Comparison of ENCODE assay signal across 2 cellular contexts in the genomic region with DNA sequence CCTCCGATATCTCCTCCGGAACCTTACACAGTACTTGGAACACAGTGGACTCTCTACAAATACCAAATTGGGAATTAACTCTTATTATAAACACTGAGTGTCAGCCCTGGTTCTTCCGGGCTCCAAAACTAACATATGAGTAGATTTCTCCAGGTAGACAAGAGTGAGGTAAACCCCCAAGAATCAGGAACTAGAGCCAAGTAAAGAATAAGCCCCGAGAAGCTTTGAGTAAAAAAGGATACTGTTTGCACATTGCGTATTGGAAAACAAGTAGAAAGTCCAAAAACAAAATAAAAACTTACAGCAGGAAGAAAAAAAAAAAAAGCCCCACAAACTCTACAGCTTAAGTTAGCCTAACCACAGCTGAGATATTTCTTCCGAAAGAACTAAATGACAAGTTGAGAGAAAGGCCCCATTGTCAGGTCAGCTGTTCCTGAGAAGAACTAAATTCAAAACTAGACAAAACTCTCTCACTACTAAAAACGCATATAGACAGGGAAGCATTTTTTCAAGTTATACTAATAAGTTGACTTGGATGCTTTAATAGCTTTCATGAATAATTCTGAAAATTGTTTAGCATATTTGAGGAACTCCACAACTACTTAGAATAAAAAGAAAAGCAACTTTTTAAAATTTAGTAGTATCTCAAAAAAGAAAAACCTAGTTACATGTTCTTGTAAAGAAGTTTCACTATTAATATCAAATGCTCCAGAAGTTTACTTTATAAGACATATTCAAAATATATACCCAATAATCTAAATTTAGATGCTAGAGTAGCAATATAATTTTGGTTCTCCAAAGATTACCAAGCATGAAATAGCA.
TF ChIP-seq lines count a peak whose summit lies in the region.

No MANE protein-coding gene starts in this region.

TF ChIP-seq in HepG2, 621 proteins besides CTCF, POLR2A, EP300 and RAD21 (continued from another document):
- TF ChIP-seq ZNF713 (CRISPR knock-in tag; IDR thresholded peaks at IDR 0.05), result no peak
- no peak for TF ChIP-seq SOX5 (CRISPR knock-in tag; IDR thresholded peaks at IDR 0.05; ENCODE audit: borderline replicate concordance)
- TF ChIP-seq, protein P1, sequence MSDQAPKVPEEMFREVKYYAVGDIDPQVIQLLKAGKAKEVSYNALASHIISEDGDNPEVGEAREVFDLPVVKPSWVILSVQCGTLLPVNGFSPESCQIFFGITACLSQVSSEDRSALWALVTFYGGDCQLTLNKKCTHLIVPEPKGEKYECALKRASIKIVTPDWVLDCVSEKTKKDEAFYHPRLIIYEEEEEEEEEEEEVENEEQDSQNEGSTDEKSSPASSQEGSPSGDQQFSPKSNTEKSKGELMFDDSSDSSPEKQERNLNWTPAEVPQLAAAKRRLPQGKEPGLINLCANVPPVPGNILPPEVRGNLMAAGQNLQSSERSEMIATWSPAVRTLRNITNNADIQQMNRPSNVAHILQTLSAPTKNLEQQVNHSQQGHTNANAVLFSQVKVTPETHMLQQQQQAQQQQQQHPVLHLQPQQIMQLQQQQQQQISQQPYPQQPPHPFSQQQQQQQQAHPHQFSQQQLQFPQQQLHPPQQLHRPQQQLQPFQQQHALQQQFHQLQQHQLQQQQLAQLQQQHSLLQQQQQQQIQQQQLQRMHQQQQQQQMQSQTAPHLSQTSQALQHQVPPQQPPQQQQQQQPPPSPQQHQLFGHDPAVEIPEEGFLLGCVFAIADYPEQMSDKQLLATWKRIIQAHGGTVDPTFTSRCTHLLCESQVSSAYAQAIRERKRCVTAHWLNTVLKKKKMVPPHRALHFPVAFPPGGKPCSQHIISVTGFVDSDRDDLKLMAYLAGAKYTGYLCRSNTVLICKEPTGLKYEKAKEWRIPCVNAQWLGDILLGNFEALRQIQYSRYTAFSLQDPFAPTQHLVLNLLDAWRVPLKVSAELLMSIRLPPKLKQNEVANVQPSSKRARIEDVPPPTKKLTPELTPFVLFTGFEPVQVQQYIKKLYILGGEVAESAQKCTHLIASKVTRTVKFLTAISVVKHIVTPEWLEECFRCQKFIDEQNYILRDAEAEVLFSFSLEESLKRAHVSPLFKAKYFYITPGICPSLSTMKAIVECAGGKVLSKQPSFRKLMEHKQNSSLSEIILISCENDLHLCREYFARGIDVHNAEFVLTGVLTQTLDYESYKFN (CRISPR knock-in tag; conservative IDR thresholded peaks at IDR 0.05), result no peak
- no peak for TF ChIP-seq SMARCE1 (IDR thresholded peaks at IDR 0.05; ENCODE audit: borderline replicate concordance)
- TF ChIP-seq CBFB (CRISPR knock-in tag; IDR thresholded peaks at IDR 0.05), result no peak
- TF ChIP-seq PHB2 (IDR thresholded peaks at IDR 0.05; ENCODE audit: partially characterized antibody), result no peak
- peak; percentile 62 for TF ChIP-seq RBFOX2 (IDR thresholded peaks at IDR 0.05; ENCODE audit: low read depth, low read length)

TF ChIP-seq in GM12878, 131 proteins besides CTCF, POLR2A, EP300 and RAD21 (continued from another document and continues in another):
- TF ChIP-seq, protein P2, sequence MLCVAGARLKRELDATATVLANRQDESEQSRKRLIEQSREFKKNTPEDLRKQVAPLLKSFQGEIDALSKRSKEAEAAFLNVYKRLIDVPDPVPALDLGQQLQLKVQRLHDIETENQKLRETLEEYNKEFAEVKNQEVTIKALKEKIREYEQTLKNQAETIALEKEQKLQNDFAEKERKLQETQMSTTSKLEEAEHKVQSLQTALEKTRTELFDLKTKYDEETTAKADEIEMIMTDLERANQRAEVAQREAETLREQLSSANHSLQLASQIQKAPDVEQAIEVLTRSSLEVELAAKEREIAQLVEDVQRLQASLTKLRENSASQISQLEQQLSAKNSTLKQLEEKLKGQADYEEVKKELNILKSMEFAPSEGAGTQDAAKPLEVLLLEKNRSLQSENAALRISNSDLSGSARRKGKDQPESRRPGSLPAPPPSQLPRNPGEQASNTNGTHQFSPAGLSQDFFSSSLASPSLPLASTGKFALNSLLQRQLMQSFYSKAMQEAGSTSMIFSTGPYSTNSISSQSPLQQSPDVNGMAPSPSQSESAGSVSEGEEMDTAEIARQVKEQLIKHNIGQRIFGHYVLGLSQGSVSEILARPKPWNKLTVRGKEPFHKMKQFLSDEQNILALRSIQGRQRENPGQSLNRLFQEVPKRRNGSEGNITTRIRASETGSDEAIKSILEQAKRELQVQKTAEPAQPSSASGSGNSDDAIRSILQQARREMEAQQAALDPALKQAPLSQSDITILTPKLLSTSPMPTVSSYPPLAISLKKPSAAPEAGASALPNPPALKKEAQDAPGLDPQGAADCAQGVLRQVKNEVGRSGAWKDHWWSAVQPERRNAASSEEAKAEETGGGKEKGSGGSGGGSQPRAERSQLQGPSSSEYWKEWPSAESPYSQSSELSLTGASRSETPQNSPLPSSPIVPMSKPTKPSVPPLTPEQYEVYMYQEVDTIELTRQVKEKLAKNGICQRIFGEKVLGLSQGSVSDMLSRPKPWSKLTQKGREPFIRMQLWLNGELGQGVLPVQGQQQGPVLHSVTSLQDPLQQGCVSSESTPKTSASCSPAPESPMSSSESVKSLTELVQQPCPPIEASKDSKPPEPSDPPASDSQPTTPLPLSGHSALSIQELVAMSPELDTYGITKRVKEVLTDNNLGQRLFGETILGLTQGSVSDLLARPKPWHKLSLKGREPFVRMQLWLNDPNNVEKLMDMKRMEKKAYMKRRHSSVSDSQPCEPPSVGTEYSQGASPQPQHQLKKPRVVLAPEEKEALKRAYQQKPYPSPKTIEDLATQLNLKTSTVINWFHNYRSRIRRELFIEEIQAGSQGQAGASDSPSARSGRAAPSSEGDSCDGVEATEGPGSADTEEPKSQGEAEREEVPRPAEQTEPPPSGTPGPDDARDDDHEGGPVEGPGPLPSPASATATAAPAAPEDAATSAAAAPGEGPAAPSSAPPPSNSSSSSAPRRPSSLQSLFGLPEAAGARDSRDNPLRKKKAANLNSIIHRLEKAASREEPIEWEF (IDR thresholded peaks at IDR 0.05; ENCODE audit: insufficient replicate concordance, low read depth, low read length), result no peak
- no peak for TF ChIP-seq MYC (IDR thresholded peaks at IDR 0.05; ENCODE audit: insufficient read depth, insufficient read length, insufficient replicate concordance, low read length, severe bottlenecking)
- TF ChIP-seq ZBED1 (IDR thresholded peaks at IDR 0.05; ENCODE audit: borderline replicate concordance), result peak; percentile 69; the same call in 1 of the 2 replicates
- no peak for TF ChIP-seq CHD4 (IDR thresholded peaks at IDR 0.05)
- TF ChIP-seq, protein P3, sequence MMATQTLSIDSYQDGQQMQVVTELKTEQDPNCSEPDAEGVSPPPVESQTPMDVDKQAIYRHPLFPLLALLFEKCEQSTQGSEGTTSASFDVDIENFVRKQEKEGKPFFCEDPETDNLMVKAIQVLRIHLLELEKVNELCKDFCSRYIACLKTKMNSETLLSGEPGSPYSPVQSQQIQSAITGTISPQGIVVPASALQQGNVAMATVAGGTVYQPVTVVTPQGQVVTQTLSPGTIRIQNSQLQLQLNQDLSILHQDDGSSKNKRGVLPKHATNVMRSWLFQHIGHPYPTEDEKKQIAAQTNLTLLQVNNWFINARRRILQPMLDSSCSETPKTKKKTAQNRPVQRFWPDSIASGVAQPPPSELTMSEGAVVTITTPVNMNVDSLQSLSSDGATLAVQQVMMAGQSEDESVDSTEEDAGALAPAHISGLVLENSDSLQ (IDR thresholded peaks at IDR 0.05), result no peak
- peak; percentile 35; the same call in 1 of the 2 replicates for TF ChIP-seq GABPA (IDR thresholded peaks at IDR 0.05; ENCODE audit: low read depth)
- TF ChIP-seq CREM (IDR thresholded peaks at IDR 0.05; ENCODE audit: low read depth), result peak; percentile 69
- TF ChIP-seq MTA3 (IDR thresholded peaks at IDR 0.05; ENCODE audit: borderline replicate concordance, low read length), result peak; percentile 23; the same call in 1 of the 2 replicates
- no peak for TF ChIP-seq ZSCAN29 (IDR thresholded peaks at IDR 0.05)
- TF ChIP-seq EED (IDR thresholded peaks at IDR 0.05; ENCODE audit: low read depth), result no peak
- no peak for TF ChIP-seq MXI1 (IDR thresholded peaks at IDR 0.05; ENCODE audit: low read depth, low read length)
- TF ChIP-seq NR2C2 (IDR thresholded peaks at IDR 0.05; ENCODE audit: borderline replicate concordance, control insufficient read depth, insufficient read length, low read depth), result no peak
- no peak for TF ChIP-seq HDAC2 (IDR thresholded peaks at IDR 0.05)
- no peak; the same call in 1 of the 2 replicates for TF ChIP-seq BMI1 (IDR thresholded peaks at IDR 0.05; ENCODE audit: borderline replicate concordance)
- peak; percentile 41; the same call in 1 of the 2 replicates for TF ChIP-seq CBFB (IDR thresholded peaks at IDR 0.05; ENCODE audit: low read depth)
- 0 out of 2 replicates have a peak, but pooled peaks have one; percentile 40 for TF ChIP-seq GATAD2B (conservative IDR thresholded peaks at IDR 0.05; ENCODE audit: low read depth)
- TF ChIP-seq, protein P4, sequence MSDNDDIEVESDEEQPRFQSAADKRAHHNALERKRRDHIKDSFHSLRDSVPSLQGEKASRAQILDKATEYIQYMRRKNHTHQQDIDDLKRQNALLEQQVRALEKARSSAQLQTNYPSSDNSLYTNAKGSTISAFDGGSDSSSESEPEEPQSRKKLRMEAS (IDR thresholded peaks at IDR 0.05; ENCODE audit: low read depth, low read length), result no peak
- no peak for TF ChIP-seq SMC3 (IDR thresholded peaks at IDR 0.05; ENCODE audit: borderline replicate concordance, low read length)
- no peak for TF ChIP-seq RB1 (IDR thresholded peaks at IDR 0.05; ENCODE audit: borderline replicate concordance)
- TF ChIP-seq SMAD5 (IDR thresholded peaks at IDR 0.05; ENCODE audit: low read depth), result no peak
- no peak for TF ChIP-seq YBX1 (IDR thresholded peaks at IDR 0.05)
- TF ChIP-seq HDGF (IDR thresholded peaks at IDR 0.05), result no peak
- TF ChIP-seq ZNF384 (IDR thresholded peaks at IDR 0.05; ENCODE audit: borderline replicate concordance, low read depth, low read length), result peak; percentile 90
- TF ChIP-seq, protein P5, sequence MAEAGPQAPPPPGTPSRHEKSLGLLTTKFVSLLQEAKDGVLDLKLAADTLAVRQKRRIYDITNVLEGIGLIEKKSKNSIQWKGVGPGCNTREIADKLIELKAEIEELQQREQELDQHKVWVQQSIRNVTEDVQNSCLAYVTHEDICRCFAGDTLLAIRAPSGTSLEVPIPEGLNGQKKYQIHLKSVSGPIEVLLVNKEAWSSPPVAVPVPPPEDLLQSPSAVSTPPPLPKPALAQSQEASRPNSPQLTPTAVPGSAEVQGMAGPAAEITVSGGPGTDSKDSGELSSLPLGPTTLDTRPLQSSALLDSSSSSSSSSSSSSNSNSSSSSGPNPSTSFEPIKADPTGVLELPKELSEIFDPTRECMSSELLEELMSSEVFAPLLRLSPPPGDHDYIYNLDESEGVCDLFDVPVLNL (IDR thresholded peaks at IDR 0.05; ENCODE audit: low read depth, low read length), result no peak
- TF ChIP-seq HCFC1 (IDR thresholded peaks at IDR 0.05; ENCODE audit: low read length), result no peak
- TF ChIP-seq SPI1 (IDR thresholded peaks at IDR 0.05; ENCODE audit: borderline replicate concordance, insufficient read depth, low read depth, low read length), result no peak
- TF ChIP-seq SREBF2 (IDR thresholded peaks at IDR 0.05; ENCODE audit: low read length), result no peak
- TF ChIP-seq BHLHE40 (IDR thresholded peaks at IDR 0.05; ENCODE audit: borderline replicate concordance in 1 of 2, low read depth in 2 of 2, low read length in 1 of 2), result no peak
- TF ChIP-seq, protein P6, sequence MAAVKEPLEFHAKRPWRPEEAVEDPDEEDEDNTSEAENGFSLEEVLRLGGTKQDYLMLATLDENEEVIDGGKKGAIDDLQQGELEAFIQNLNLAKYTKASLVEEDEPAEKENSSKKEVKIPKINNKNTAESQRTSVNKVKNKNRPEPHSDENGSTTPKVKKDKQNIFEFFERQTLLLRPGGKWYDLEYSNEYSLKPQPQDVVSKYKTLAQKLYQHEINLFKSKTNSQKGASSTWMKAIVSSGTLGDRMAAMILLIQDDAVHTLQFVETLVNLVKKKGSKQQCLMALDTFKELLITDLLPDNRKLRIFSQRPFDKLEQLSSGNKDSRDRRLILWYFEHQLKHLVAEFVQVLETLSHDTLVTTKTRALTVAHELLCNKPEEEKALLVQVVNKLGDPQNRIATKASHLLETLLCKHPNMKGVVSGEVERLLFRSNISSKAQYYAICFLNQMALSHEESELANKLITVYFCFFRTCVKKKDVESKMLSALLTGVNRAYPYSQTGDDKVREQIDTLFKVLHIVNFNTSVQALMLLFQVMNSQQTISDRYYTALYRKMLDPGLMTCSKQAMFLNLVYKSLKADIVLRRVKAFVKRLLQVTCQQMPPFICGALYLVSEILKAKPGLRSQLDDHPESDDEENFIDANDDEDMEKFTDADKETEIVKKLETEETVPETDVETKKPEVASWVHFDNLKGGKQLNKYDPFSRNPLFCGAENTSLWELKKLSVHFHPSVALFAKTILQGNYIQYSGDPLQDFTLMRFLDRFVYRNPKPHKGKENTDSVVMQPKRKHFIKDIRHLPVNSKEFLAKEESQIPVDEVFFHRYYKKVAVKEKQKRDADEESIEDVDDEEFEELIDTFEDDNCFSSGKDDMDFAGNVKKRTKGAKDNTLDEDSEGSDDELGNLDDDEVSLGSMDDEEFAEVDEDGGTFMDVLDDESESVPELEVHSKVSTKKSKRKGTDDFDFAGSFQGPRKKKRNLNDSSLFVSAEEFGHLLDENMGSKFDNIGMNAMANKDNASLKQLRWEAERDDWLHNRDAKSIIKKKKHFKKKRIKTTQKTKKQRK (IDR thresholded peaks at IDR 0.05; ENCODE audit: low read depth, low read length), result no peak
- no peak for TF ChIP-seq SREBF1 (IDR thresholded peaks at IDR 0.05; ENCODE audit: low read length)
- TF ChIP-seq TARDBP (IDR thresholded peaks at IDR 0.05; ENCODE audit: borderline replicate concordance), result no peak
- TF ChIP-seq, protein P7, sequence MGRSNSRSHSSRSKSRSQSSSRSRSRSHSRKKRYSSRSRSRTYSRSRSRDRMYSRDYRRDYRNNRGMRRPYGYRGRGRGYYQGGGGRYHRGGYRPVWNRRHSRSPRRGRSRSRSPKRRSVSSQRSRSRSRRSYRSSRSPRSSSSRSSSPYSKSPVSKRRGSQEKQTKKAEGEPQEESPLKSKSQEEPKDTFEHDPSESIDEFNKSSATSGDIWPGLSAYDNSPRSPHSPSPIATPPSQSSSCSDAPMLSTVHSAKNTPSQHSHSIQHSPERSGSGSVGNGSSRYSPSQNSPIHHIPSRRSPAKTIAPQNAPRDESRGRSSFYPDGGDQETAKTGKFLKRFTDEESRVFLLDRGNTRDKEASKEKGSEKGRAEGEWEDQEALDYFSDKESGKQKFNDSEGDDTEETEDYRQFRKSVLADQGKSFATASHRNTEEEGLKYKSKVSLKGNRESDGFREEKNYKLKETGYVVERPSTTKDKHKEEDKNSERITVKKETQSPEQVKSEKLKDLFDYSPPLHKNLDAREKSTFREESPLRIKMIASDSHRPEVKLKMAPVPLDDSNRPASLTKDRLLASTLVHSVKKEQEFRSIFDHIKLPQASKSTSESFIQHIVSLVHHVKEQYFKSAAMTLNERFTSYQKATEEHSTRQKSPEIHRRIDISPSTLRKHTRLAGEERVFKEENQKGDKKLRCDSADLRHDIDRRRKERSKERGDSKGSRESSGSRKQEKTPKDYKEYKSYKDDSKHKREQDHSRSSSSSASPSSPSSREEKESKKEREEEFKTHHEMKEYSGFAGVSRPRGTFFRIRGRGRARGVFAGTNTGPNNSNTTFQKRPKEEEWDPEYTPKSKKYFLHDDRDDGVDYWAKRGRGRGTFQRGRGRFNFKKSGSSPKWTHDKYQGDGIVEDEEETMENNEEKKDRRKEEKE (IDR thresholded peaks at IDR 0.05), result no peak
- TF ChIP-seq, protein P8, sequence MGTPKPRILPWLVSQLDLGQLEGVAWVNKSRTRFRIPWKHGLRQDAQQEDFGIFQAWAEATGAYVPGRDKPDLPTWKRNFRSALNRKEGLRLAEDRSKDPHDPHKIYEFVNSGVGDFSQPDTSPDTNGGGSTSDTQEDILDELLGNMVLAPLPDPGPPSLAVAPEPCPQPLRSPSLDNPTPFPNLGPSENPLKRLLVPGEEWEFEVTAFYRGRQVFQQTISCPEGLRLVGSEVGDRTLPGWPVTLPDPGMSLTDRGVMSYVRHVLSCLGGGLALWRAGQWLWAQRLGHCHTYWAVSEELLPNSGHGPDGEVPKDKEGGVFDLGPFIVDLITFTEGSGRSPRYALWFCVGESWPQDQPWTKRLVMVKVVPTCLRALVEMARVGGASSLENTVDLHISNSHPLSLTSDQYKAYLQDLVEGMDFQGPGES (IDR thresholded peaks at IDR 0.05), result no peak
- peak; percentile 86 for TF ChIP-seq TCF12 (IDR thresholded peaks at IDR 0.05; ENCODE audit: low read depth, low read length)
- TF ChIP-seq CBX3 (IDR thresholded peaks at IDR 0.05; ENCODE audit: borderline replicate concordance, low read depth), result no peak
